ENCODE assay signal across 1 cellular context in the genomic region with DNA sequence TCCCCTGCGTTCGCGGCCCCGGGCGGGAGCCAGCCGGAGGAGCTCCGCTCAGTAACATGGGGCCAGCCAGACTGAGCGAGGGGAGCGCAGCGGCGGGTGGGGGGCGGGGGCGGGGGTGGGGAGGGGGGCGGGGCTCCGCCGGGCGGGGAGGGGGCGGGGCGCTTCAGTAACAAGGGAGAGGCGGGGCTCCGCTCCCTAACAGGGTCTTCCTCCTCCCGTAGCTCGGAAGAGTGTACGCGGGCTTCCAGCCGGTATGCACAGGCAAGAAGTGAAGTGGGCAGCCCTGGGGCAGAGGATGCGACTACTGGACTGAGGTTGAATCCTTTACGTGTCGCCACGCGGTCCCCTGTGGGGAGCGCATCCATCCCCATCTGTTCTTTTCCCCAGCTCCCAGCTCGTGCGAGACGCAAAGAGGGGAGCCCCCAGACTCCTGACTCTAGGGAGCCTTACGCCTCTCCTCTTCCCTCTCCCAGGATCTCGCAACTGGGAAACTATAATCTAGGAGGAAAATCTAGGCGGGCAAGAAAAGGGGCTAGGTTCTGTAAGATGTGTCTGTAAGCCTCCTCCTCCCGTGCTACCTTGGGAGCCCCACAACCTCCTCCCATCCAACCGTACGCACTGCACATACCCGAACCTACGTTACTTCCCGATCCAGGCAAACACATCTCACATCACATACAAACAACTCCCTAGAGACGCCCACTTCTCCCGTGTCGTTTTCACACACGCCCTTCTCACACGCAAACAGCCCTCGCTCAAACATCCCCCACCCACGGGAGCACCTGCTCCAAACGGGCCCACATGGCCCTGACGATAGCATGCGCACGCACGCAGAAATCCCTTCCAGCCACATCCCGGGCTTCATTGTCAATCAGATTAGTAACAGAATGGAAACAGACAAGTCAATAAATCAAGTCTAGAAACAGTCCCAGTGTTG.
TF ChIP-seq lines count a peak whose summit lies in the region.

A gene with protein sequence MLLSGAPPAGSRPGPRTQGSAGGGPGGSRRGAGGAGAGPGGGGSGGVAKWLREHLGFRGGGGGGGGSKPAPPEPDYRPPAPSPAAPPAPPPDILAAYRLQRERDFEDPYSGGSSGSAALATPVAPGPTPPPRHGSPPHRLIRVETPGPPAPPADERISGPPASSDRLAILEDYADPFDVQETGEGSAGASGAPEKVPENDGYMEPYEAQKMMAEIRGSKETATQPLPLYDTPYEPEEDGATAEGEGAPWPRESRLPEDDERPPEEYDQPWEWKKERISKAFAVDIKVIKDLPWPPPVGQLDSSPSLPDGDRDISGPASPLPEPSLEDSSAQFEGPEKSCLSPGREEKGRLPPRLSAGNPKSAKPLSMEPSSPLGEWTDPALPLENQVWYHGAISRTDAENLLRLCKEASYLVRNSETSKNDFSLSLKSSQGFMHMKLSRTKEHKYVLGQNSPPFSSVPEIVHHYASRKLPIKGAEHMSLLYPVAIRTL (minus strand): TSS at position 73 of the 937 bp plus-strand sequence. CDS start 15 bp downstream, at position 58.

TF ChIP-seq in K562, 482 proteins besides CTCF, POLR2A, EP300 and RAD21 (continued from another document and continues in another):
- TF ChIP-seq, protein P1, sequence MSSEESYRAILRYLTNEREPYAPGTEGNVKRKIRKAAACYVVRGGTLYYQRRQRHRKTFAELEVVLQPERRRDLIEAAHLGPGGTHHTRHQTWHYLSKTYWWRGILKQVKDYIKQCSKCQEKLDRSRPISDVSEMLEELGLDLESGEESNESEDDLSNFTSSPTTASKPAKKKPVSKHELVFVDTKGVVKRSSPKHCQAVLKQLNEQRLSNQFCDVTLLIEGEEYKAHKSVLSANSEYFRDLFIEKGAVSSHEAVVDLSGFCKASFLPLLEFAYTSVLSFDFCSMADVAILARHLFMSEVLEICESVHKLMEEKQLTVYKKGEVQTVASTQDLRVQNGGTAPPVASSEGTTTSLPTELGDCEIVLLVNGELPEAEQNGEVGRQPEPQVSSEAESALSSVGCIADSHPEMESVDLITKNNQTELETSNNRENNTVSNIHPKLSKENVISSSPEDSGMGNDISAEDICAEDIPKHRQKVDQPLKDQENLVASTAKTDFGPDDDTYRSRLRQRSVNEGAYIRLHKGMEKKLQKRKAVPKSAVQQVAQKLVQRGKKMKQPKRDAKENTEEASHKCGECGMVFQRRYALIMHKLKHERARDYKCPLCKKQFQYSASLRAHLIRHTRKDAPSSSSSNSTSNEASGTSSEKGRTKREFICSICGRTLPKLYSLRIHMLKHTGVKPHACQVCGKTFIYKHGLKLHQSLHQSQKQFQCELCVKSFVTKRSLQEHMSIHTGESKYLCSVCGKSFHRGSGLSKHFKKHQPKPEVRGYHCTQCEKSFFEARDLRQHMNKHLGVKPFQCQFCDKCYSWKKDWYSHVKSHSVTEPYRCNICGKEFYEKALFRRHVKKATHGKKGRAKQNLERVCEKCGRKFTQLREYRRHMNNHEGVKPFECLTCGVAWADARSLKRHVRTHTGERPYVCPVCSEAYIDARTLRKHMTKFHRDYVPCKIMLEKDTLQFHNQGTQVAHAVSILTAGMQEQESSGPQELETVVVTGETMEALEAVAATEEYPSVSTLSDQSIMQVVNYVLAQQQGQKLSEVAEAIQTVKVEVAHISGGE (CRISPR knock-in tag; IDR thresholded peaks at IDR 0.05): no peak
- TF ChIP-seq, protein P2, sequence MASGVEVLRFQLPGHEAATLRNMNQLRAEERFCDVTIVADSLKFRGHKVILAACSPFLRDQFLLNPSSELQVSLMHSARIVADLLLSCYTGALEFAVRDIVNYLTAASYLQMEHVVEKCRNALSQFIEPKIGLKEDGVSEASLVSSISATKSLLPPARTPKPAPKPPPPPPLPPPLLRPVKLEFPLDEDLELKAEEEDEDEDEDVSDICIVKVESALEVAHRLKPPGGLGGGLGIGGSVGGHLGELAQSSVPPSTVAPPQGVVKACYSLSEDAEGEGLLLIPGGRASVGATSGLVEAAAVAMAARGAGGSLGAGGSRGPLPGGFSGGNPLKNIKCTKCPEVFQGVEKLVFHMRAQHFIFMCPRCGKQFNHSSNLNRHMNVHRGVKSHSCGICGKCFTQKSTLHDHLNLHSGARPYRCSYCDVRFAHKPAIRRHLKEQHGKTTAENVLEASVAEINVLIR (CRISPR knock-in tag; IDR thresholded peaks at IDR 0.05): no peak
- TF ChIP-seq PHTF2 (CRISPR knock-in tag; IDR thresholded peaks at IDR 0.05): no peak
- TF ChIP-seq, protein P3, sequence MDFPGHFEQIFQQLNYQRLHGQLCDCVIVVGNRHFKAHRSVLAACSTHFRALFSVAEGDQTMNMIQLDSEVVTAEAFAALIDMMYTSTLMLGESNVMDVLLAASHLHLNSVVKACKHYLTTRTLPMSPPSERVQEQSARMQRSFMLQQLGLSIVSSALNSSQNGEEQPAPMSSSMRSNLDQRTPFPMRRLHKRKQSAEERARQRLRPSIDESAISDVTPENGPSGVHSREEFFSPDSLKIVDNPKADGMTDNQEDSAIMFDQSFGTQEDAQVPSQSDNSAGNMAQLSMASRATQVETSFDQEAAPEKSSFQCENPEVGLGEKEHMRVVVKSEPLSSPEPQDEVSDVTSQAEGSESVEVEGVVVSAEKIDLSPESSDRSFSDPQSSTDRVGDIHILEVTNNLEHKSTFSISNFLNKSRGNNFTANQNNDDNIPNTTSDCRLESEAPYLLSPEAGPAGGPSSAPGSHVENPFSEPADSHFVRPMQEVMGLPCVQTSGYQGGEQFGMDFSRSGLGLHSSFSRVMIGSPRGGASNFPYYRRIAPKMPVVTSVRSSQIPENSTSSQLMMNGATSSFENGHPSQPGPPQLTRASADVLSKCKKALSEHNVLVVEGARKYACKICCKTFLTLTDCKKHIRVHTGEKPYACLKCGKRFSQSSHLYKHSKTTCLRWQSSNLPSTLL (IDR thresholded peaks at IDR 0.05): no peak
- no peak for TF ChIP-seq NFIC (IDR thresholded peaks at IDR 0.05)
- TF ChIP-seq, protein P4, sequence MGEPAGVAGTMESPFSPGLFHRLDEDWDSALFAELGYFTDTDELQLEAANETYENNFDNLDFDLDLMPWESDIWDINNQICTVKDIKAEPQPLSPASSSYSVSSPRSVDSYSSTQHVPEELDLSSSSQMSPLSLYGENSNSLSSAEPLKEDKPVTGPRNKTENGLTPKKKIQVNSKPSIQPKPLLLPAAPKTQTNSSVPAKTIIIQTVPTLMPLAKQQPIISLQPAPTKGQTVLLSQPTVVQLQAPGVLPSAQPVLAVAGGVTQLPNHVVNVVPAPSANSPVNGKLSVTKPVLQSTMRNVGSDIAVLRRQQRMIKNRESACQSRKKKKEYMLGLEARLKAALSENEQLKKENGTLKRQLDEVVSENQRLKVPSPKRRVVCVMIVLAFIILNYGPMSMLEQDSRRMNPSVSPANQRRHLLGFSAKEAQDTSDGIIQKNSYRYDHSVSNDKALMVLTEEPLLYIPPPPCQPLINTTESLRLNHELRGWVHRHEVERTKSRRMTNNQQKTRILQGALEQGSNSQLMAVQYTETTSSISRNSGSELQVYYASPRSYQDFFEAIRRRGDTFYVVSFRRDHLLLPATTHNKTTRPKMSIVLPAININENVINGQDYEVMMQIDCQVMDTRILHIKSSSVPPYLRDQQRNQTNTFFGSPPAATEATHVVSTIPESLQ (CRISPR knock-in tag; IDR thresholded peaks at IDR 0.05): no peak
- no peak for TF ChIP-seq CBX8 (IDR thresholded peaks at IDR 0.05; ENCODE audit: borderline replicate concordance, extremely low read depth, low read depth, low read length, poor library complexity, severe bottlenecking)
- TF ChIP-seq NRF1 (conservative IDR thresholded peaks at IDR 0.05 in 1 of 2, IDR thresholded peaks at IDR 0.05 in 1 of 2): peak; percentile 70 to 74
- TF ChIP-seq CHD2 (IDR thresholded peaks at IDR 0.05; ENCODE audit: low read depth, low read length): no peak
- TF ChIP-seq, protein P5, sequence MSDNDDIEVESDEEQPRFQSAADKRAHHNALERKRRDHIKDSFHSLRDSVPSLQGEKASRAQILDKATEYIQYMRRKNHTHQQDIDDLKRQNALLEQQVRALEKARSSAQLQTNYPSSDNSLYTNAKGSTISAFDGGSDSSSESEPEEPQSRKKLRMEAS (CRISPR knock-in tag; IDR thresholded peaks at IDR 0.05): peak; percentile 84
- no peak for TF ChIP-seq CEBPB (tag; IDR thresholded peaks at IDR 0.05)
- no peak for TF ChIP-seq CC2D1A (IDR thresholded peaks at IDR 0.05)
- TF ChIP-seq, protein P6, sequence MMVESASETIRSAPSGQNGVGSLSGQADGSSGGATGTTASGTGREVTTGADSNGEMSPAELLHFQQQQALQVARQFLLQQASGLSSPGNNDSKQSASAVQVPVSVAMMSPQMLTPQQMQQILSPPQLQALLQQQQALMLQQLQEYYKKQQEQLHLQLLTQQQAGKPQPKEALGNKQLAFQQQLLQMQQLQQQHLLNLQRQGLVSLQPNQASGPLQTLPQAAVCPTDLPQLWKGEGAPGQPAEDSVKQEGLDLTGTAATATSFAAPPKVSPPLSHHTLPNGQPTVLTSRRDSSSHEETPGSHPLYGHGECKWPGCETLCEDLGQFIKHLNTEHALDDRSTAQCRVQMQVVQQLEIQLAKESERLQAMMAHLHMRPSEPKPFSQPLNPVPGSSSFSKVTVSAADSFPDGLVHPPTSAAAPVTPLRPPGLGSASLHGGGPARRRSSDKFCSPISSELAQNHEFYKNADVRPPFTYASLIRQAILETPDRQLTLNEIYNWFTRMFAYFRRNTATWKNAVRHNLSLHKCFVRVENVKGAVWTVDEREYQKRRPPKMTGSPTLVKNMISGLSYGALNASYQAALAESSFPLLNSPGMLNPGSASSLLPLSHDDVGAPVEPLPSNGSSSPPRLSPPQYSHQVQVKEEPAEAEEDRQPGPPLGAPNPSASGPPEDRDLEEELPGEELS (CRISPR knock-in tag; IDR thresholded peaks at IDR 0.05; ENCODE audit: borderline replicate concordance): no peak
- TF ChIP-seq HDAC2 (IDR thresholded peaks at IDR 0.05): no peak
- TF ChIP-seq TAF1 (IDR thresholded peaks at IDR 0.05; ENCODE audit: control insufficient read depth, extremely low read depth, insufficient read depth, low read length, severe bottlenecking): peak; percentile 75
- TF ChIP-seq, protein P7, sequence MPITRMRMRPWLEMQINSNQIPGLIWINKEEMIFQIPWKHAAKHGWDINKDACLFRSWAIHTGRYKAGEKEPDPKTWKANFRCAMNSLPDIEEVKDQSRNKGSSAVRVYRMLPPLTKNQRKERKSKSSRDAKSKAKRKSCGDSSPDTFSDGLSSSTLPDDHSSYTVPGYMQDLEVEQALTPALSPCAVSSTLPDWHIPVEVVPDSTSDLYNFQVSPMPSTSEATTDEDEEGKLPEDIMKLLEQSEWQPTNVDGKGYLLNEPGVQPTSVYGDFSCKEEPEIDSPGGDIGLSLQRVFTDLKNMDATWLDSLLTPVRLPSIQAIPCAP (CRISPR knock-in tag; IDR thresholded peaks at IDR 0.05; ENCODE audit: borderline replicate concordance): no peak
- no peak for TF ChIP-seq BRD9 (IDR thresholded peaks at IDR 0.05; ENCODE audit: low read depth, partially characterized antibody)
- TF ChIP-seq, protein P8, sequence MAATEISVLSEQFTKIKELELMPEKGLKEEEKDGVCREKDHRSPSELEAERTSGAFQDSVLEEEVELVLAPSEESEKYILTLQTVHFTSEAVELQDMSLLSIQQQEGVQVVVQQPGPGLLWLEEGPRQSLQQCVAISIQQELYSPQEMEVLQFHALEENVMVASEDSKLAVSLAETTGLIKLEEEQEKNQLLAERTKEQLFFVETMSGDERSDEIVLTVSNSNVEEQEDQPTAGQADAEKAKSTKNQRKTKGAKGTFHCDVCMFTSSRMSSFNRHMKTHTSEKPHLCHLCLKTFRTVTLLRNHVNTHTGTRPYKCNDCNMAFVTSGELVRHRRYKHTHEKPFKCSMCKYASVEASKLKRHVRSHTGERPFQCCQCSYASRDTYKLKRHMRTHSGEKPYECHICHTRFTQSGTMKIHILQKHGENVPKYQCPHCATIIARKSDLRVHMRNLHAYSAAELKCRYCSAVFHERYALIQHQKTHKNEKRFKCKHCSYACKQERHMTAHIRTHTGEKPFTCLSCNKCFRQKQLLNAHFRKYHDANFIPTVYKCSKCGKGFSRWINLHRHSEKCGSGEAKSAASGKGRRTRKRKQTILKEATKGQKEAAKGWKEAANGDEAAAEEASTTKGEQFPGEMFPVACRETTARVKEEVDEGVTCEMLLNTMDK (IDR thresholded peaks at IDR 0.05; ENCODE audit: borderline replicate concordance, insufficient read depth, low read depth, low read length, poor library complexity, severe bottlenecking): no peak
- no peak for TF ChIP-seq ZC3H8 (IDR thresholded peaks at IDR 0.05)
- TF ChIP-seq HSF4 (CRISPR knock-in tag; IDR thresholded peaks at IDR 0.05; ENCODE audit: borderline replicate concordance): no peak
- no peak for TF ChIP-seq ELF4 (CRISPR knock-in tag; IDR thresholded peaks at IDR 0.05)
- TF ChIP-seq XRCC5 (IDR thresholded peaks at IDR 0.05; ENCODE audit: low read depth, low read length): no peak
- TF ChIP-seq SPI1 (IDR thresholded peaks at IDR 0.05; ENCODE audit: borderline replicate concordance, low read depth, low read length): no peak
- no peak for TF ChIP-seq HMG20A (CRISPR knock-in tag; conservative IDR thresholded peaks at IDR 0.05)
- TF ChIP-seq CEBPG (CRISPR knock-in tag; IDR thresholded peaks at IDR 0.05): no peak
- no peak for TF ChIP-seq CEBPG (tag; conservative IDR thresholded peaks at IDR 0.05 in 1 of 2, IDR thresholded peaks at IDR 0.05 in 1 of 2)
- TF ChIP-seq, protein P9, sequence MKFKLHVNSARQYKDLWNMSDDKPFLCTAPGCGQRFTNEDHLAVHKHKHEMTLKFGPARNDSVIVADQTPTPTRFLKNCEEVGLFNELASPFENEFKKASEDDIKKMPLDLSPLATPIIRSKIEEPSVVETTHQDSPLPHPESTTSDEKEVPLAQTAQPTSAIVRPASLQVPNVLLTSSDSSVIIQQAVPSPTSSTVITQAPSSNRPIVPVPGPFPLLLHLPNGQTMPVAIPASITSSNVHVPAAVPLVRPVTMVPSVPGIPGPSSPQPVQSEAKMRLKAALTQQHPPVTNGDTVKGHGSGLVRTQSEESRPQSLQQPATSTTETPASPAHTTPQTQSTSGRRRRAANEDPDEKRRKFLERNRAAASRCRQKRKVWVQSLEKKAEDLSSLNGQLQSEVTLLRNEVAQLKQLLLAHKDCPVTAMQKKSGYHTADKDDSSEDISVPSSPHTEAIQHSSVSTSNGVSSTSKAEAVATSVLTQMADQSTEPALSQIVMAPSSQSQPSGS (CRISPR knock-in tag; IDR thresholded peaks at IDR 0.05): no peak
- TF ChIP-seq, protein P10, sequence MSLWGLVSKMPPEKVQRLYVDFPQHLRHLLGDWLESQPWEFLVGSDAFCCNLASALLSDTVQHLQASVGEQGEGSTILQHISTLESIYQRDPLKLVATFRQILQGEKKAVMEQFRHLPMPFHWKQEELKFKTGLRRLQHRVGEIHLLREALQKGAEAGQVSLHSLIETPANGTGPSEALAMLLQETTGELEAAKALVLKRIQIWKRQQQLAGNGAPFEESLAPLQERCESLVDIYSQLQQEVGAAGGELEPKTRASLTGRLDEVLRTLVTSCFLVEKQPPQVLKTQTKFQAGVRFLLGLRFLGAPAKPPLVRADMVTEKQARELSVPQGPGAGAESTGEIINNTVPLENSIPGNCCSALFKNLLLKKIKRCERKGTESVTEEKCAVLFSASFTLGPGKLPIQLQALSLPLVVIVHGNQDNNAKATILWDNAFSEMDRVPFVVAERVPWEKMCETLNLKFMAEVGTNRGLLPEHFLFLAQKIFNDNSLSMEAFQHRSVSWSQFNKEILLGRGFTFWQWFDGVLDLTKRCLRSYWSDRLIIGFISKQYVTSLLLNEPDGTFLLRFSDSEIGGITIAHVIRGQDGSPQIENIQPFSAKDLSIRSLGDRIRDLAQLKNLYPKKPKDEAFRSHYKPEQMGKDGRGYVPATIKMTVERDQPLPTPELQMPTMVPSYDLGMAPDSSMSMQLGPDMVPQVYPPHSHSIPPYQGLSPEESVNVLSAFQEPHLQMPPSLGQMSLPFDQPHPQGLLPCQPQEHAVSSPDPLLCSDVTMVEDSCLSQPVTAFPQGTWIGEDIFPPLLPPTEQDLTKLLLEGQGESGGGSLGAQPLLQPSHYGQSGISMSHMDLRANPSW (CRISPR knock-in tag; IDR thresholded peaks at IDR 0.05): no peak
- TF ChIP-seq RFX7 (CRISPR knock-in tag; IDR thresholded peaks at IDR 0.05): no peak
